Comparison of ENCODE assay signal across 6 cellular contexts in the genomic region with DNA sequence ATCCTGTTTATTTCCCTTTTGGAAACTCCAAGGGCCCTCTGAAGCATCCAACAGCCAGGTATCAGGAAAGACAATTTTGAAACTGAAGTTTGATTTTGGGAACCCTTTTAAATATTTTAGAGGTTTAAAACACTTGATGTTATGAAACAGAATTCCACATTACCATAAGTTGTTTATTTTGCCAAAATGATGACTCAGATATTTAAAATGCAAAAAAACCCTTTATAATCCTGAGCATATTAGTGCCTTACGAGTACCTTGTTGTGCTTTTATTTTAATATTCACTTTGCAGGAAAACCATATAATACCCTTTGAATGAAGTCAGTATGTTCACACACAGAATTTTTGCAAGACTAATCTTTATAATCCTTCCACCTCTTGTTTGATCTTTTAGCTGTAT.
"Had no signal": no experiment of that assay in that cellular context is flagged by ENCODE, and none has a peak within 500 bp of the region (broad histone marks: within the 10 kb centered on the region; RNA-seq: fewer than 3 reads in every experiment).

No MANE protein-coding gene starts in this region.

- H3K4me2 ChIP-seq: KMS-11 had no signal

- H3K36me3 Mint-ChIP-seq: IgD-negative memory B cell had no signal

- FAIRE-seq: HTR-8/SVneo had no signal

- H3K4me3 Mint-ChIP-seq: IgD-negative memory B cell had no signal

- H3K27me3 Mint-ChIP-seq: IgD-negative memory B cell had no signal

- H3K4me1 Mint-ChIP-seq: IgD-negative memory B cell had no signal

- DNase-seq: KBM-7, KG1 had no signal

- H3K27ac Mint-ChIP-seq: IgD-negative memory B cell had no signal

- H3K27ac ChIP-seq: HL-60, KMS-11 had no signal

- H3K9ac ChIP-seq: KMS-11 had no signal
